In the genomic region with DNA sequence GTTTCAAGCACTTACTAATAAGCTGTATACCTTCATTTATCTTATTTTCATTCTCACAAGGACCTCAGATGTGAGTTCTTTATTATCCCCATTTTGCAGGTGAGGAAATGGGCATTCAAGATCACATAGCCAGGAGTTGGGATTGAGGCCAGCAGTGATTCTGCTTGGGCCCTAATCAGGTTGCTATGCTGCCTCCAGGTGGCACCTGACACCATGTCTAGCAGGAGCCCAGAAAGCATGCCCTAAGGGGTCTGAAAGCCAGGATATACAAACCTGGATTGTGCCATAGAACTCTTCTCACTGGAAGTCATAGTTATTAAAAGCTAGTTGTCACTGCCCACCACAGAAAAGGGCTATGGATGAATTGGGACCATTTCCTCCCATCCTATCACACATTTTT, we compare ENCODE assay signal across 11 cellular contexts.
DNase-seq lines count a peak whose midpoint lies in the region; ATAC-seq and TF ChIP-seq lines count a peak whose summit lies in the region.
"Had no signal": no experiment of that assay in that cellular context is flagged by ENCODE, and none has a peak within 500 bp of the region (broad histone marks: within the 10 kb centered on the region; RNA-seq: fewer than 3 reads in every experiment).

No MANE protein-coding gene starts in this region.

- H3K4me1 ChIP-seq in upper lobe of left lung: no peaks in the 10 kb centered on the region

- TF ChIP-seq POLR2A in upper lobe of left lung (IDR thresholded peaks at IDR 0.05): no peak

- H3K36me3 ChIP-seq in kidney epithelial cell (ENCODE audit: control insufficient read depth, insufficient read depth, low read length) (no peaks in the 10 kb centered on the region), upper lobe of left lung (no peaks in the 10 kb centered on the region)

- no peak overlapping the region for H3K27ac ChIP-seq in upper lobe of left lung

- peak; percentile 38 for TF ChIP-seq CTCF in kidney epithelial cell (IDR thresholded peaks at IDR 0.05; ENCODE audit: insufficient read depth, low read length, poor library complexity, severe bottlenecking)
- peak in 1 of 6 experiments; percentile 9 for TF ChIP-seq CTCF in upper lobe of left lung (IDR thresholded peaks at IDR 0.05)

- DNase-seq in Caki2 (ENCODE audit: low read depth) (peak; percentile 12), HK-2 (ENCODE audit: unreplicated experiment) (peak; percentile 1), kidney epithelial cell (ENCODE audit: low read depth) (no peak), HUDEP-2 (lab: John Stamatoyannopoulos, UW; ENCODE audit: unreplicated experiment in 76 of 76) (no peak), upper lobe of left lung (no peak)
- DNase-seq in activated naive CD4-positive, alpha-beta T cell treated with anti-CD3 and anti-CD28 coated beads, Interleukin-2, amount 50 U/mL, for 16 hours: no peak
- DNase-seq: CD8-positive, alpha-beta T cell; erythroblast; NCI-H1694 had no signal

- in situ Hi-C loops in Caki2 (cut with HindIII; ENCODE audit: low pct_unique_long_range_greater_than_20kb, low sequenced_read_pairs): no loop called here

- no peaks in the 10 kb centered on the region for H3K9me3 ChIP-seq in upper lobe of left lung

- ATAC-seq in SK-N-SH treated with all-trans-retinoic acid at 6 μM for 48 hours (peak; percentile 71), GM21526 (IDR thresholded peaks at IDR 0.05; ENCODE audit: low FRiP score, unreplicated experiment) (no peak), upper lobe of left lung (ENCODE audit: low FRiP score in 2 of 2) (no peak)
- ATAC-seq: CD8-positive, alpha-beta T cell had no signal

- TF ChIP-seq EP300 in upper lobe of left lung (IDR thresholded peaks at IDR 0.05): no peak

- H3K4me3 ChIP-seq in kidney epithelial cell (ENCODE audit: low read depth, low read length) (no peak overlapping the region), upper lobe of left lung (no peak overlapping the region)

- H3K27me3 ChIP-seq in kidney epithelial cell (ENCODE audit: control insufficient read depth, insufficient read depth, low read length) (no peaks in the 10 kb centered on the region), upper lobe of left lung (no peaks in the 10 kb centered on the region)

TF ChIP-seq in SK-N-SH treated with all-trans-retinoic acid at 6 μM for 48 hours, 23 proteins besides CTCF, POLR2A, EP300 and RAD21:
- TF ChIP-seq CSDC2 (CRISPR knock-in tag; IDR thresholded peaks at IDR 0.05) (no peak), ZNF70 (CRISPR knock-in tag; IDR thresholded peaks at IDR 0.05) (no peak), SNAI2 (CRISPR knock-in tag; IDR thresholded peaks at IDR 0.05) (no peak), BACH2 (CRISPR knock-in tag; IDR thresholded peaks at IDR 0.05; ENCODE audit: borderline replicate concordance) (no peak), ARNTL (CRISPR knock-in tag; IDR thresholded peaks at IDR 0.05; ENCODE audit: borderline replicate concordance, low read depth) (no peak), ISL1 (CRISPR knock-in tag; IDR thresholded peaks at IDR 0.05) (no peak), ZC3H10 (CRISPR knock-in tag; IDR thresholded peaks at IDR 0.05) (no peak), GLIS3 (CRISPR knock-in tag; IDR thresholded peaks at IDR 0.05) (no peak), PPARA (CRISPR knock-in tag; IDR thresholded peaks at IDR 0.05; ENCODE audit: borderline replicate concordance) (no peak), TOX (CRISPR knock-in tag; IDR thresholded peaks at IDR 0.05; ENCODE audit: borderline replicate concordance) (no peak), ZNF565 (CRISPR knock-in tag; conservative IDR thresholded peaks at IDR 0.05; ENCODE audit: low read depth) (no peak)
- TF ChIP-seq, protein P1, sequence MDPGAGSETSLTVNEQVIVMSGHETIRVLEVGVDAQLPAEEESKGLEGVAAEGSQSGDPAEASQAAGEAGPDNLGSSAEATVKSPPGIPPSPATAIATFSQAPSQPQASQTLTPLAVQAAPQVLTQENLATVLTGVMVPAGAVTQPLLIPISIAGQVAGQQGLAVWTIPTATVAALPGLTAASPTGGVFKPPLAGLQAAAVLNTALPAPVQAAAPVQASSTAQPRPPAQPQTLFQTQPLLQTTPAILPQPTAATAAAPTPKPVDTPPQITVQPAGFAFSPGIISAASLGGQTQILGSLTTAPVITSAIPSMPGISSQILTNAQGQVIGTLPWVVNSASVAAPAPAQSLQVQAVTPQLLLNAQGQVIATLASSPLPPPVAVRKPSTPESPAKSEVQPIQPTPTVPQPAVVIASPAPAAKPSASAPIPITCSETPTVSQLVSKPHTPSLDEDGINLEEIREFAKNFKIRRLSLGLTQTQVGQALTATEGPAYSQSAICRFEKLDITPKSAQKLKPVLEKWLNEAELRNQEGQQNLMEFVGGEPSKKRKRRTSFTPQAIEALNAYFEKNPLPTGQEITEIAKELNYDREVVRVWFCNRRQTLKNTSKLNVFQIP (CRISPR knock-in tag; IDR thresholded peaks at IDR 0.05; ENCODE audit: borderline replicate concordance, low read depth): no peak
- TF ChIP-seq, protein P2, sequence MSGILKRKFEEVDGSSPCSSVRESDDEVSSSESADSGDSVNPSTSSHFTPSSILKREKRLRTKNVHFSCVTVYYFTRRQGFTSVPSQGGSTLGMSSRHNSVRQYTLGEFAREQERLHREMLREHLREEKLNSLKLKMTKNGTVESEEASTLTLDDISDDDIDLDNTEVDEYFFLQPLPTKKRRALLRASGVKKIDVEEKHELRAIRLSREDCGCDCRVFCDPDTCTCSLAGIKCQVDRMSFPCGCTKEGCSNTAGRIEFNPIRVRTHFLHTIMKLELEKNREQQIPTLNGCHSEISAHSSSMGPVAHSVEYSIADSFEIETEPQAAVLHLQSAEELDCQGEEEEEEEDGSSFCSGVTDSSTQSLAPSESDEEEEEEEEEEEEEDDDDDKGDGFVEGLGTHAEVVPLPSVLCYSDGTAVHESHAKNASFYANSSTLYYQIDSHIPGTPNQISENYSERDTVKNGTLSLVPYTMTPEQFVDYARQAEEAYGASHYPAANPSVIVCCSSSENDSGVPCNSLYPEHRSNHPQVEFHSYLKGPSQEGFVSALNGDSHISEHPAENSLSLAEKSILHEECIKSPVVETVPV (CRISPR knock-in tag; IDR thresholded peaks at IDR 0.05): no peak
- TF ChIP-seq, protein P3, sequence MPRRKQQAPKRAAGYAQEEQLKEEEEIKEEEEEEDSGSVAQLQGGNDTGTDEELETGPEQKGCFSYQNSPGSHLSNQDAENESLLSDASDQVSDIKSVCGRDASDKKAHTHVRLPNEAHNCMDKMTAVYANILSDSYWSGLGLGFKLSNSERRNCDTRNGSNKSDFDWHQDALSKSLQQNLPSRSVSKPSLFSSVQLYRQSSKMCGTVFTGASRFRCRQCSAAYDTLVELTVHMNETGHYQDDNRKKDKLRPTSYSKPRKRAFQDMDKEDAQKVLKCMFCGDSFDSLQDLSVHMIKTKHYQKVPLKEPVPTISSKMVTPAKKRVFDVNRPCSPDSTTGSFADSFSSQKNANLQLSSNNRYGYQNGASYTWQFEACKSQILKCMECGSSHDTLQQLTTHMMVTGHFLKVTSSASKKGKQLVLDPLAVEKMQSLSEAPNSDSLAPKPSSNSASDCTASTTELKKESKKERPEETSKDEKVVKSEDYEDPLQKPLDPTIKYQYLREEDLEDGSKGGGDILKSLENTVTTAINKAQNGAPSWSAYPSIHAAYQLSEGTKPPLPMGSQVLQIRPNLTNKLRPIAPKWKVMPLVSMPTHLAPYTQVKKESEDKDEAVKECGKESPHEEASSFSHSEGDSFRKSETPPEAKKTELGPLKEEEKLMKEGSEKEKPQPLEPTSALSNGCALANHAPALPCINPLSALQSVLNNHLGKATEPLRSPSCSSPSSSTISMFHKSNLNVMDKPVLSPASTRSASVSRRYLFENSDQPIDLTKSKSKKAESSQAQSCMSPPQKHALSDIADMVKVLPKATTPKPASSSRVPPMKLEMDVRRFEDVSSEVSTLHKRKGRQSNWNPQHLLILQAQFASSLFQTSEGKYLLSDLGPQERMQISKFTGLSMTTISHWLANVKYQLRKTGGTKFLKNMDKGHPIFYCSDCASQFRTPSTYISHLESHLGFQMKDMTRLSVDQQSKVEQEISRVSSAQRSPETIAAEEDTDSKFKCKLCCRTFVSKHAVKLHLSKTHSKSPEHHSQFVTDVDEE (CRISPR knock-in tag; IDR thresholded peaks at IDR 0.05): no peak

Comparison
In these comparisons a context has a peak if more than half of its experiments do, and no peak if none do; other contexts are left out.
1. DNase-seq: peak in Caki2 (single experiment) and HK-2 (single experiment); none in kidney epithelial cell (single experiment), HUDEP-2 (0 of 76), activated naive CD4-positive, alpha-beta T cell treated with anti-CD3 and anti-CD28 coated beads, Interleukin-2, amount 50 U/mL, for 16 hours (single experiment) and upper lobe of left lung (0 of 2).